10 cellular contexts compared by ENCODE assay signal in genomic region chr11:17389957-17390649, GRCh38. TPM values are rescaled to one million over a fixed set of nuclear protein-coding genes. Genes with fewer than 3 reads are reported as not detected.
DNase-seq lines count a peak whose midpoint lies in the region; ATAC-seq, FAIRE-seq and TF ChIP-seq lines count a peak whose summit lies in the region.
"Had no signal": no experiment of that assay in that cellular context is flagged by ENCODE, and none has a peak within 500 bp of the region (broad histone marks: within the 10 kb centered on the region; RNA-seq: fewer than 3 reads in every experiment).

No MANE protein-coding gene starts in this region.

- WGBS in ovary, 3 donors, result 48 to 67% (median 54%) methylated on average over 10 of the region's 10 CpGs

- H3K4me1 Mint-ChIP-seq in Caco-2 (ENCODE audit: low read depth, unreplicated experiment) (no peaks in the 10 kb centered on the region), IgD-negative memory B cell (peaks cover 9 to 16% (median 14%) of the 10 kb centered on the region in 3 donors), astrocyte (ENCODE audit: low read depth, unreplicated experiment) (no peaks in the 10 kb centered on the region), nephron (no peaks in the 10 kb centered on the region)

- H3K4me2 ChIP-seq in astrocyte (ENCODE audit: low read length), result peak overlapping the region; percentile 83

- no peaks in the 10 kb centered on the region; the same call in 1 of the 2 replicates for H3K27me3 ChIP-seq in Caco-2 (replicated peaks; ENCODE audit: control insufficient read depth, insufficient read depth, low read length)
- H3K27me3 ChIP-seq in astrocyte (ENCODE audit: insufficient read depth, low read length), result peaks cover 9% of the 10 kb centered on the region
- no peaks in the 10 kb centered on the region for H3K27me3 ChIP-seq in ovary

- POLR2A ChIA-PET in Caco-2 (lab: Charles Lee), result no interaction called here

- H3K36me3 Mint-ChIP-seq in Caco-2 (ENCODE audit: insufficient read depth, unreplicated experiment) (peaks cover 11% of the 10 kb centered on the region), IgD-negative memory B cell (no peaks in the 10 kb centered on the region), astrocyte (ENCODE audit: low read depth, unreplicated experiment) (peaks cover 3% of the 10 kb centered on the region), nephron (ENCODE audit: low read depth) (no peaks in the 10 kb centered on the region)

- TF ChIP-seq CTCF in Caco-2 (IDR thresholded peaks at IDR 0.05; ENCODE audit: insufficient read depth in 1 of 2, low read depth in 1 of 2, low read length in 1 of 2, severe bottlenecking in 1 of 2, unreplicated experiment in 1 of 2) (no peak), astrocyte (IDR thresholded peaks at IDR 0.05; ENCODE audit: insufficient read depth, low read depth, low read length) (no peak), nephron (IDR thresholded peaks at IDR 0.05; ENCODE audit: unreplicated experiment in 3 of 3) (no peak), ovary (IDR thresholded peaks at IDR 0.05) (no peak)

- FAIRE-seq in astrocyte (lab: Jason Lieb, UNC), result no peak

- CTCF ChIA-PET in Caco-2 (lab: Charles Lee), result interaction anchor here (1.3 kb wide), 1 partner anchor 37 kb away, joined by 3 read pairs; no protein-coding TSS in a partner anchor

- no peaks in the 10 kb centered on the region for H3K79me2 ChIP-seq in astrocyte (ENCODE audit: insufficient read depth, low read length)

- DNase-seq in Caco-2 (no peak), astrocyte (ENCODE audit: low read depth) (no peak), ovary (no peak), NCI-H2107 (lab: John Stamatoyannopoulos, UW) (no peak)
- DNase-seq in stimulated activated CD4-positive, alpha-beta T cell treated with anti-CD3 and anti-CD28 coated beads, Interleukin-2, amount 100 ng/mL, for 24 hours, result no peak
- DNase-seq: SHP77 treated with DMSO at 0.1 percent for 48 hours had no signal

- H3K4me3 ChIP-seq in Caco-2 (ENCODE audit: low read depth, low read length) (peak overlapping the region; percentile 72), astrocyte (ENCODE audit: insufficient read depth, low read depth, low read length) (no peak overlapping the region), ovary (no peak overlapping the region)

- H3K4me3 Mint-ChIP-seq in Caco-2 (ENCODE audit: unreplicated experiment) (peak overlapping the region; percentile 77), IgD-negative memory B cell (peak overlapping the region; percentile 75 to 94 (median 88)), astrocyte (ENCODE audit: unreplicated experiment) (no peak overlapping the region), nephron (peak overlapping the region; percentile 59 to 87 (median 79))

- intact Hi-C loops in Caco-2 (cut with micrococcal nuclease; ENCODE audit: unreplicated experiment) (no loop called here), ovary (cut with DNase I) (loop anchor here in 2 of 4 donors (5.0 to 10.0 kb wide), 2 partner anchors 112 to 115 kb away; no protein-coding TSS in a partner anchor)

- H3K9me3 Mint-ChIP-seq in Caco-2 (ENCODE audit: unreplicated experiment), result no peaks in the 10 kb centered on the region
- H3K9me3 Mint-ChIP-seq in IgD-negative memory B cell, result no peaks in the 10 kb centered on the region
- H3K9me3 Mint-ChIP-seq in astrocyte (ENCODE audit: unreplicated experiment), result peaks cover 2% of the 10 kb centered on the region
- no peaks in the 10 kb centered on the region for H3K9me3 Mint-ChIP-seq in nephron

- no peak for TF ChIP-seq EP300 in ovary (IDR thresholded peaks at IDR 0.05)

- H3K9ac ChIP-seq in astrocyte (ENCODE audit: low read length), result no peak overlapping the region
- H3K9ac ChIP-seq: GM23248 had no signal

- TF ChIP-seq POLR2A in ovary (IDR thresholded peaks at IDR 0.05), result no peak

- H3K9me3 ChIP-seq in Caco-2 (no peaks in the 10 kb centered on the region), astrocyte (ENCODE audit: insufficient read depth, low read depth, low read length) (no peaks in the 10 kb centered on the region), ovary (no peaks in the 10 kb centered on the region)

- H3K4me1 ChIP-seq in Caco-2 (peaks cover 3% of the 10 kb centered on the region; the same call in 1 of the 2 replicates), astrocyte (ENCODE audit: insufficient read depth, low read length) (peaks cover 3% of the 10 kb centered on the region), ovary (ENCODE audit: insufficient read depth) (peaks cover 3% of the 10 kb centered on the region)

- H3K27ac Mint-ChIP-seq in Caco-2 (ENCODE audit: unreplicated experiment), result no peak overlapping the region
- H3K27ac Mint-ChIP-seq in IgD-negative memory B cell, result peak overlapping the region in 1 of 3 donors; percentile 84
- no peak overlapping the region for H3K27ac Mint-ChIP-seq in astrocyte (ENCODE audit: unreplicated experiment)
- H3K27ac Mint-ChIP-seq in nephron, result peak overlapping the region in 1 of 3 experiments; percentile 36

- BruUV-seq in Caco-2 (replicated peaks; lab: Mats Ljungman, UMichigan), result no TSS peak

- no peak for ATAC-seq in GM18520 (IDR thresholded peaks at IDR 0.05; ENCODE audit: unreplicated experiment)

- no peaks in the 10 kb centered on the region for H3K36me3 ChIP-seq in Caco-2 (ENCODE audit: control insufficient read depth, insufficient read depth, low read length)
- H3K36me3 ChIP-seq in astrocyte (ENCODE audit: insufficient read depth, low read length), result no peaks in the 10 kb centered on the region
- H3K36me3 ChIP-seq in ovary, result no peaks in the 10 kb centered on the region

- H3K27me3 Mint-ChIP-seq in Caco-2 (ENCODE audit: insufficient read depth, unreplicated experiment) (peaks cover 5% of the 10 kb centered on the region), IgD-negative memory B cell (no peaks in the 10 kb centered on the region), astrocyte (ENCODE audit: low read depth, unreplicated experiment) (peaks cover 50% of the 10 kb centered on the region), nephron (ENCODE audit: low read depth) (peaks cover 53% of the 10 kb centered on the region)

- no peak overlapping the region for H2AFZ ChIP-seq in astrocyte (ENCODE audit: low read depth, low read length)
- H2AFZ ChIP-seq: GM23248 had no signal

- H4K20me1 ChIP-seq in astrocyte (ENCODE audit: insufficient read depth, low read length), result no peaks in the 10 kb centered on the region

- no peak overlapping the region for H3K27ac ChIP-seq in astrocyte (ENCODE audit: low read depth, low read length)
- H3K27ac ChIP-seq in ovary, result no peak overlapping the region
- H3K27ac ChIP-seq: GM23248 had no signal

RNA-seq across cellular contexts. Expression of gene KCNJ11, which starts 1.6 kb away (rescaled TPM):
- total RNA-seq in Caco-2 (2022) (2.3 and 3.4 TPM in 2 replicates), astrocyte (0.43 TPM in 1 of 2 replicates, not detected in the other), ovary (under 1 TPM in 6 of 7 donors, not detected in 1; 0.35 to 0.92 (median 0.61) TPM)
- polyA plus RNA-seq in IgD-negative memory B cell (0.80 TPM), ovary (under 1 TPM in 1 of 2 donors, not detected in 1; 0.31 TPM)
- total RNA-seq: GM23248 had no signal
- polyA plus RNA-seq: GM23248 had no signal

RNA-seq across cellular contexts. Expression of gene NCR3LG1, which starts 38.5 kb away (rescaled TPM):
- 14.6 and 14.8 TPM in 2 replicates for total RNA-seq in Caco-2 (2022)
- not detected for polyA plus RNA-seq in IgD-negative memory B cell
- total RNA-seq in astrocyte, result 3.1 and 3.3 TPM in 2 replicates
- total RNA-seq in ovary, result 1 to 10 TPM; 2.4 to 7.7 (median 4.0) TPM
- 1 to 10 TPM in 1 of 2 donors, under 1 TPM in 1; 0.75 to 3.5 TPM for polyA plus RNA-seq in ovary
